8 cellular contexts compared by ENCODE assay signal in the genomic region with DNA sequence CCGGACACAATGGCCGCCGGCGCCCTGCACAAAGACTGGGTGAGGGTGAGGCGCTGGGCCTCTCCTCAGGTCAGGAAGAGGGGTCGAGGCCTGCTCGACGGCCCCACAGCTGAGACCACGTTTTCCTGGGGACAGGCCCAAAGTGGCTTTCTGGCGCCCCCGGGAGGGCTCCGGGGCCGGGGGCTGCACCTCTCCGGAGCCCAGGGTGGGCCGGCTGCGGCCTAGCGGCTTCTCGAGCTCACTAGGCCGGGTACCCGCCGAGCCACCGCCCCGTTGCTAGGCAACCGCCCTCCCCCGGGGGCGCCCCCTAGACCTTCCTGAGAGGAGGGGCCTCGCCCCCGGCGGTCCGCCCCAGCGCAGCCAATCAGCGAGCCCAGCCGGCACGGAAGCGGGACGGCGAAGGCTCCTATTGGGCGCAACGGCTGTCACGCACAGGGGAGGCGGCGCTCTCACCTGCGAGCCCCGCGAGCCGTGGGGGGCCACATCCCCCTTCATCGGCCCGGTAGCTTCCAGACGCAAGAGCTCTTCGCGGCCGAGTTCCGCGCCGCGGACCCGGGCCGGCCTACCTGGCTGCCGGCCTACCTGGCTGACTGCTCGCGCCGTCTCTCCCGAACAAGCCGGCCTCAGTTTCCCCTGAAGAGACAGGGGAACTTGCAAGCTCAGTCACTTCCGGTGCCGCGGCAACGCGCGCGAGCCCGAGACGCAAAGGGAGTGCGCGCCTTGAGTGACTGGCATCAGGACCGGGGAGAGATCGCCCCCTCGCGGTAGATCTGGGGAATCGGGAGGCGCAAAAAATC.
A peak's percentile ranks its signal among the peaks of the same experiment; 100 is the strongest.
DNase-seq lines count a peak whose midpoint lies in the region; ATAC-seq, FAIRE-seq and TF ChIP-seq lines count a peak whose summit lies in the region.

No MANE protein-coding gene starts in this region.

- H3K36me3 ChIP-seq in endocrine pancreas (ENCODE audit: control insufficient read depth, insufficient read depth, low read length) = peaks cover 6% of the 10 kb centered on the region

- H3K9ac ChIP-seq in endocrine pancreas (ENCODE audit: control insufficient read depth, insufficient read depth, low read length) = peak overlapping the region; percentile 96

- peaks cover 4% of the 10 kb centered on the region for H3K4me1 ChIP-seq in endocrine pancreas (ENCODE audit: control insufficient read depth, insufficient read depth, low read length)

- no peaks in the 10 kb centered on the region for H3K27me3 ChIP-seq in endocrine pancreas (ENCODE audit: control insufficient read depth, insufficient read depth, low read length)

- no peaks in the 10 kb centered on the region for H3K9me3 ChIP-seq in endocrine pancreas (ENCODE audit: control insufficient read depth, low read length)

- peak; percentile 82 for ATAC-seq in GM21381 (IDR thresholded peaks at IDR 0.05; ENCODE audit: unreplicated experiment)

- DNase-seq in D721Med (ENCODE audit: insufficient read length, low spot score) (peak; percentile 95), HTR-8/SVneo (ENCODE audit: insufficient read length, low spot score) (peak; percentile 98), NOMO-1 (lab: John Stamatoyannopoulos, UW; ENCODE audit: unreplicated experiment in 2 of 2) (peak; percentile 90 to 94), midbrain (lab: John Stamatoyannopoulos, UW) (peak; percentile 98)
- peak; percentile 91 for DNase-seq in activated CD8-positive, alpha-beta memory T cell treated with anti-CD3 and anti-CD28 coated beads, Interleukin-2, amount 50 U/mL, for 1 hour (ENCODE audit: extremely low read depth)
- DNase-seq in stimulated activated CD8-positive, alpha-beta memory T cell treated with anti-CD3 and anti-CD28 coated beads, Interleukin-15, amount 100 ng/mL, for 48 hours (ENCODE audit: low read depth in 2 of 2) = peak; percentile 99

- H3K4me3 ChIP-seq in endocrine pancreas (ENCODE audit: control insufficient read depth, insufficient read depth, low read length) = no peak overlapping the region

- TF ChIP-seq CTCF in D721Med (IDR thresholded peaks at IDR 0.05; ENCODE audit: insufficient read depth, missing control alignments) = peak; percentile 96

- FAIRE-seq in D721Med (lab: Jason Lieb, UNC) (no peak), HTR-8/SVneo (lab: Jason Lieb, UNC) (peak; percentile 28)
